8 cellular contexts compared by ENCODE assay signal in genomic region chr15:41972341-41973237, GRCh38. TPM values are rescaled to one million over a fixed set of nuclear protein-coding genes. Genes with fewer than 3 reads are reported as not detected.
DNase-seq lines count a peak whose midpoint lies in the region; ATAC-seq and TF ChIP-seq lines count a peak whose summit lies in the region.

TSS of gene EHD4 (minus strand) at chr15:41972557. CDS start at chr15:41972494, 63 bp downstream.

- H3K9ac ChIP-seq in DND-41 (ENCODE audit: low read depth, low read length) (peak within 1 kb of the TSS; percentile 33; the same call in 1 of the 2 replicates), KMS-11 (peak within 1 kb of the TSS; percentile 70)

- H3K4me2 ChIP-seq in DND-41 (ENCODE audit: insufficient read depth, low read length) = peak within 1 kb of the TSS; percentile 83
- peak within 1 kb of the TSS; percentile 77 for H3K4me2 ChIP-seq in KMS-11

- no peaks in the 10 kb centered on the region for H3K79me2 ChIP-seq in DND-41 (ENCODE audit: insufficient read depth, low read length)
- H3K79me2 ChIP-seq in KMS-11 (ENCODE audit: insufficient read depth, low read depth) = peaks cover 28% of the 10 kb centered on the region; the same call in 1 of the 2 replicates

- H3K9me3 ChIP-seq in DND-41 (ENCODE audit: insufficient read depth, low read length, severe bottlenecking) (no peaks in the 10 kb centered on the region), Peyer's patch (no peaks in the 10 kb centered on the region), esophagus squamous epithelium (no peaks in the 10 kb centered on the region)

- H3K27ac Mint-ChIP-seq in activated T-cell treated with anti-CD3 and anti-CD28 coated beads, Interleukin-2, amount 50 U/mL, for 72 hours = peak within 1 kb of the TSS; percentile 99

- peak within 1 kb of the TSS; percentile 15 to 59; a peak in 3 of 4 replicates for H3K4me3 ChIP-seq in DND-41 (ENCODE audit: low read depth in 1 of 2, low read length in 2 of 2)
- H3K4me3 ChIP-seq in KMS-11 (IDR thresholded peaks at IDR 0.05; ENCODE audit: insufficient read depth, low read depth, low read length) = no peak within 1 kb of the TSS
- H3K4me3 ChIP-seq in Peyer's patch = peak within 1 kb of the TSS; percentile 90 to 96 (median 95)
- H3K4me3 ChIP-seq in esophagus squamous epithelium = peak within 1 kb of the TSS; percentile 80 to 95 (median 88)

- TF ChIP-seq CTCF in DND-41 (IDR thresholded peaks at IDR 0.05; ENCODE audit: borderline replicate concordance, extremely low read depth, low read length, poor library complexity, severe bottlenecking) = no peak
- TF ChIP-seq CTCF in KMS-11 (conservative IDR thresholded peaks at IDR 0.05; ENCODE audit: low read depth, low read length) = 0 out of 2 replicates have a peak, but pooled peaks have one; percentile 15
- TF ChIP-seq CTCF in Peyer's patch (IDR thresholded peaks at IDR 0.05) = peak in 4 of 6 experiments; percentile 21 to 53 (median 47)
- TF ChIP-seq CTCF in esophagus squamous epithelium (IDR thresholded peaks at IDR 0.05) = peak in 2 of 6 experiments; percentile 3 to 33

- peaks cover 36% of the 10 kb centered on the region for H3K27me3 Mint-ChIP-seq in activated T-cell treated with anti-CD3 and anti-CD28 coated beads, Interleukin-2, amount 50 U/mL, for 72 hours (ENCODE audit: low read depth)

- peak; percentile 88 to 94 for TF ChIP-seq POLR2A in Peyer's patch (IDR thresholded peaks at IDR 0.05)
- peak in 3 of 4 donors; percentile 90 to 98 (median 92) for TF ChIP-seq POLR2A in esophagus squamous epithelium (IDR thresholded peaks at IDR 0.05)

- H4K20me1 ChIP-seq in DND-41 (ENCODE audit: insufficient read depth, low read length) = no peaks in the 10 kb centered on the region
- no peaks in the 10 kb centered on the region for H4K20me1 ChIP-seq in KMS-11 (ENCODE audit: insufficient read depth)

- H3K9me3 Mint-ChIP-seq in activated T-cell treated with anti-CD3 and anti-CD28 coated beads, Interleukin-2, amount 50 U/mL, for 72 hours = no peaks in the 10 kb centered on the region

- H3K36me3 Mint-ChIP-seq in activated T-cell treated with anti-CD3 and anti-CD28 coated beads, Interleukin-2, amount 50 U/mL, for 72 hours (ENCODE audit: insufficient read depth in 2 of 2) = peaks cover 0 to 3% of the 10 kb centered on the region in 2 donors

- H3K4me3 Mint-ChIP-seq in activated T-cell treated with anti-CD3 and anti-CD28 coated beads, Interleukin-2, amount 50 U/mL, for 72 hours = peak within 1 kb of the TSS; percentile 91 to 98

- peaks cover 47% of the 10 kb centered on the region for H3K4me1 Mint-ChIP-seq in activated T-cell treated with anti-CD3 and anti-CD28 coated beads, Interleukin-2, amount 50 U/mL, for 72 hours (ENCODE audit: low read depth)

- peaks cover 27% of the 10 kb centered on the region for H3K27me3 ChIP-seq in DND-41 (ENCODE audit: insufficient read depth, low read length, poor library complexity)
- H3K27me3 ChIP-seq in KMS-11 (ENCODE audit: insufficient read depth, low read depth) = no peaks in the 10 kb centered on the region
- no peaks in the 10 kb centered on the region for H3K27me3 ChIP-seq in Peyer's patch
- peaks cover 0 to 5% (median 0%) of the 10 kb centered on the region in 4 donors for H3K27me3 ChIP-seq in esophagus squamous epithelium

- ATAC-seq in DND-41 (ENCODE audit: insufficient read depth, low read depth) (peak; percentile 97), GM21737 (IDR thresholded peaks at IDR 0.05; ENCODE audit: unreplicated experiment) (peak; percentile 65)
- ATAC-seq in activated T-cell treated with anti-CD3 and anti-CD28 coated beads, Interleukin-2, amount 50 U/mL, for 72 hours (replicated peaks in 1 of 2) = peak; percentile 83 to 87

- H3K27ac ChIP-seq in DND-41 (ENCODE audit: low read length) (no peak within 1 kb of the TSS), KMS-11 (peak within 1 kb of the TSS; percentile 57), Peyer's patch (peak within 1 kb of the TSS; percentile 88 to 97 (median 94)), esophagus squamous epithelium (peak within 1 kb of the TSS; percentile 93 to 97 (median 96))

- peak within 1 kb of the TSS; percentile 58 for H2AFZ ChIP-seq in DND-41 (ENCODE audit: low read depth, low read length)
- peak within 1 kb of the TSS; percentile 90 for H2AFZ ChIP-seq in KMS-11 (ENCODE audit: low read depth)

- 2 to 4% methylated on average over 13 to 15 of the region's 66 CpGs for WGBS in esophagus squamous epithelium, 2 donors

- peaks cover 19% of the 10 kb centered on the region for H3K4me1 ChIP-seq in DND-41 (ENCODE audit: insufficient read depth, low read length)
- peaks cover 33% of the 10 kb centered on the region for H3K4me1 ChIP-seq in KMS-11 (ENCODE audit: low read depth, poor library complexity, severe bottlenecking)
- peaks cover 0 to 23% (median 3%) of the 10 kb centered on the region in 4 donors for H3K4me1 ChIP-seq in Peyer's patch
- peaks cover 8 to 49% (median 9%) of the 10 kb centered on the region in 3 donors for H3K4me1 ChIP-seq in esophagus squamous epithelium

- H3K36me3 ChIP-seq in DND-41 (ENCODE audit: insufficient read depth, low read length) (no peaks in the 10 kb centered on the region), KMS-11 (ENCODE audit: insufficient read depth) (no peaks in the 10 kb centered on the region), Peyer's patch (no peaks in the 10 kb centered on the region), esophagus squamous epithelium (no peaks in the 10 kb centered on the region)

- intact Hi-C loops in esophagus squamous epithelium (cut with DNase I) = no loop called here

- DNase-seq in DND-41 = peak; percentile 88
- peak; percentile 98 to 99 (median 98) for DNase-seq in Peyer's patch
- DNase-seq in activated T-cell treated with anti-CD3 and anti-CD28 coated beads, Interleukin-2, amount 50 U/mL, for 72 hours = peak; percentile 97 to 98
- DNase-seq in esophagus squamous epithelium (lab: John Stamatoyannopoulos, UW) = peak; percentile 92
- peak; percentile 100 for DNase-seq in myocyte (ENCODE audit: low read depth)
- DNase-seq in stimulated activated CD8-positive, alpha-beta memory T cell treated with anti-CD3 and anti-CD28 coated beads, Interleukin-7, amount 100 ng/mL, for 48 hours (ENCODE audit: extremely low read depth in 1 of 2, low read depth in 1 of 2) = peak; percentile 88 to 98

RNA-seq across cellular contexts. Expression of gene EHD4, which starts in this region (rescaled TPM):
- total RNA-seq in Peyer's patch (10 to 100 TPM; 23.1 to 53.9 (median 34.9) TPM), esophagus squamous epithelium (10 to 100 TPM; 25.4 to 45.3 (median 27.8) TPM), myocyte (5.1 and 9.7 TPM in 2 replicates)
- 10 to 100 TPM; 22.6 to 32.7 TPM for total RNA-seq in activated T-cell treated with anti-CD3 and anti-CD28 coated beads, Interleukin-2, amount 50 U/mL, for 72 hours
- polyA plus RNA-seq in myocyte (2012) = 18.9 TPM
